10 cellular contexts compared by ENCODE assay signal in the genomic region with DNA sequence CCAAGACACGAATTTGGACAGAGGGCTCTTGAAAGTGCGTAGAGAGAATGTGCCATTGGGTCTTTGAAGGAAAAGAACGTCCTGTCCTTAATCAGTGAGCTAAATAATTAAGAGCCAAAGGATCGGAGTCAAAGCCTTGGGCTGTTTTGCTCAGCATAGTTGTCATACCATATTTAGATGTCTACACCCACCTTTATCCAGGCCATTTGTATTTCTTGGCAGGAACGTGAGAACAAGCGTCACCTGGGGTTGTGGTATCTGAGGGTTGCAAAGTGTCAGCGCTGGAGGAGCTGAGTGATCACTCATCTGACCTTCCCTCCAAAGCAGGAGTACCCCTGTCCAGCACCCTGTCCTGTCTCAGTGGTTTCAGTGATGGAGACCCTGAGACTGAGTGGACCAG.
DNase-seq lines count a peak whose midpoint lies in the region; ATAC-seq and TF ChIP-seq lines count a peak whose summit lies in the region.
"Had no signal": no experiment of that assay in that cellular context is flagged by ENCODE, and none has a peak within 500 bp of the region (broad histone marks: within the 10 kb centered on the region; RNA-seq: fewer than 3 reads in every experiment).

No MANE protein-coding gene starts in this region.

- no peaks in the 10 kb centered on the region for H3K9me3 Mint-ChIP-seq in effector memory CD8-positive, alpha-beta T cell

- peaks cover 7% of the 10 kb centered on the region for H3K36me3 ChIP-seq in WERI-Rb-1

- peaks cover 51% of the 10 kb centered on the region for H3K36me3 Mint-ChIP-seq in effector memory CD8-positive, alpha-beta T cell (ENCODE audit: insufficient read depth)

- no peak for TF ChIP-seq CTCF in WERI-Rb-1 (IDR thresholded peaks at IDR 0.05; ENCODE audit: low read depth, low read length)

- peak overlapping the region; percentile 98 for H3K27ac Mint-ChIP-seq in effector memory CD8-positive, alpha-beta T cell

- H3K27me3 Mint-ChIP-seq in effector memory CD8-positive, alpha-beta T cell, result no peaks in the 10 kb centered on the region

- peak overlapping the region; percentile 76 to 90 for H3K4me3 Mint-ChIP-seq in effector memory CD8-positive, alpha-beta T cell

- H3K4me3 ChIP-seq in WERI-Rb-1 (ENCODE audit: low read depth, low read length), result no peak overlapping the region

- no peaks in the 10 kb centered on the region for H3K9me3 ChIP-seq in WERI-Rb-1 (ENCODE audit: severe bottlenecking)

- DNase-seq in NCI-H2029 (lab: John Stamatoyannopoulos, UW) (peak; percentile 48), NCI-H2029 treated with DMSO at 0.1 percent for 48 hours (lab: John Stamatoyannopoulos, UW) (no peak), RPMI8226 (peak; percentile 80), NCI-H748 treated with DMSO at 0.1 percent for 48 hours (lab: John Stamatoyannopoulos, UW) (no peak), WERI-Rb-1 (no peak)
- peak; percentile 49 to 51 (median 49) for DNase-seq in effector memory CD8-positive, alpha-beta T cell
- DNase-seq in stimulated activated CD8-positive, alpha-beta memory T cell treated with anti-CD3 and anti-CD28 coated beads, Interleukin-4, amount 100 ng/mL, for 48 hours, result peak; percentile 36
- no peak for DNase-seq in activated CD4-positive, CD25-positive, alpha-beta regulatory T cell (lab: John Stamatoyannopoulos, UW)
- DNase-seq: dermis blood vessel endothelial cell, MV-4-11 had no signal

- peaks cover 71 to 80% of the 10 kb centered on the region in 2 donors for H3K4me1 Mint-ChIP-seq in effector memory CD8-positive, alpha-beta T cell (ENCODE audit: low read depth in 2 of 2)

- H3K27me3 ChIP-seq in WERI-Rb-1 (ENCODE audit: insufficient read depth, low read depth, severe bottlenecking), result no peaks in the 10 kb centered on the region

- peak; percentile 37 for ATAC-seq in effector memory CD8-positive, alpha-beta T cell (replicated peaks)

- H3K27ac ChIP-seq in WERI-Rb-1, result no peak overlapping the region

Comparison
In these comparisons a context has a peak if more than half of its experiments do, and no peak if none do; other contexts are left out.
1. DNase-seq: peak in NCI-H2029 (single experiment), RPMI8226 (single experiment), effector memory CD8-positive, alpha-beta T cell (3 of 3) and stimulated activated CD8-positive, alpha-beta memory T cell treated with anti-CD3 and anti-CD28 coated beads, Interleukin-4, amount 100 ng/mL, for 48 hours (single experiment); none in NCI-H2029 treated with DMSO at 0.1 percent for 48 hours (single experiment), NCI-H748 treated with DMSO at 0.1 percent for 48 hours (single experiment), activated CD4-positive, CD25-positive, alpha-beta regulatory T cell (0 of 4) and WERI-Rb-1 (single experiment).